ENCODE assay signal across 1 cellular context in the genomic region with DNA sequence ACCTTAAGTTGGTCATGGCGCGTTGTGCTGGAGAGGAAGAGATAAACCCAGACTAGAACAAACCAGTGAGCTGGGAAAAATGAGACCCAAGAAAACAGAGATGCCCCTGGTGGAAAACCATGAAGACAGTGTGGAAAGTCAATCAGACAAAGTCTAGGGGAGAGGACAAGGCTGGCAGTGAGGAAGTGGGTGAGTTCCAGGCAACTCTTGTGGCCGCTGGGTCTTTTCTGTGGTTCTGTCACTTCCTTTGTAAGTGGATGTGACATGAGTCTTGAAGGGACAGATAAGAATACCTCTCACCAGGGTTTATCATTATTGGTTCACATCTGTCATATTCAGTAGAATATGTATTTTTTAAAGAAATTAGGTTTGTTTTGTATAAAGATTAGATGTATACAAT.
TF ChIP-seq lines count a peak whose summit lies in the region.

No MANE protein-coding gene starts in this region.

TF ChIP-seq in GM23338, 12 proteins besides CTCF, POLR2A, EP300 and RAD21 (continued from another document):
- TF ChIP-seq, protein P1, sequence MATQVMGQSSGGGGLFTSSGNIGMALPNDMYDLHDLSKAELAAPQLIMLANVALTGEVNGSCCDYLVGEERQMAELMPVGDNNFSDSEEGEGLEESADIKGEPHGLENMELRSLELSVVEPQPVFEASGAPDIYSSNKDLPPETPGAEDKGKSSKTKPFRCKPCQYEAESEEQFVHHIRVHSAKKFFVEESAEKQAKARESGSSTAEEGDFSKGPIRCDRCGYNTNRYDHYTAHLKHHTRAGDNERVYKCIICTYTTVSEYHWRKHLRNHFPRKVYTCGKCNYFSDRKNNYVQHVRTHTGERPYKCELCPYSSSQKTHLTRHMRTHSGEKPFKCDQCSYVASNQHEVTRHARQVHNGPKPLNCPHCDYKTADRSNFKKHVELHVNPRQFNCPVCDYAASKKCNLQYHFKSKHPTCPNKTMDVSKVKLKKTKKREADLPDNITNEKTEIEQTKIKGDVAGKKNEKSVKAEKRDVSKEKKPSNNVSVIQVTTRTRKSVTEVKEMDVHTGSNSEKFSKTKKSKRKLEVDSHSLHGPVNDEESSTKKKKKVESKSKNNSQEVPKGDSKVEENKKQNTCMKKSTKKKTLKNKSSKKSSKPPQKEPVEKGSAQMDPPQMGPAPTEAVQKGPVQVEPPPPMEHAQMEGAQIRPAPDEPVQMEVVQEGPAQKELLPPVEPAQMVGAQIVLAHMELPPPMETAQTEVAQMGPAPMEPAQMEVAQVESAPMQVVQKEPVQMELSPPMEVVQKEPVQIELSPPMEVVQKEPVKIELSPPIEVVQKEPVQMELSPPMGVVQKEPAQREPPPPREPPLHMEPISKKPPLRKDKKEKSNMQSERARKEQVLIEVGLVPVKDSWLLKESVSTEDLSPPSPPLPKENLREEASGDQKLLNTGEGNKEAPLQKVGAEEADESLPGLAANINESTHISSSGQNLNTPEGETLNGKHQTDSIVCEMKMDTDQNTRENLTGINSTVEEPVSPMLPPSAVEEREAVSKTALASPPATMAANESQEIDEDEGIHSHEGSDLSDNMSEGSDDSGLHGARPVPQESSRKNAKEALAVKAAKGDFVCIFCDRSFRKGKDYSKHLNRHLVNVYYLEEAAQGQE (IDR thresholded peaks at IDR 0.05; ENCODE audit: unreplicated experiment) = no peak
- TF ChIP-seq STAT1 (IDR thresholded peaks at IDR 0.05; ENCODE audit: unreplicated experiment) (no peak), ZNF331 (CRISPR knock-in tag; IDR thresholded peaks at IDR 0.05; ENCODE audit: low read depth) (no peak), EZH2 (IDR thresholded peaks at IDR 0.05; ENCODE audit: low read depth, unreplicated experiment) (no peak), POLR2AphosphoS5 (IDR thresholded peaks at IDR 0.05; ENCODE audit: low read depth) (no peak), CREB1 (CRISPR knock-in tag; IDR thresholded peaks at IDR 0.05; ENCODE audit: low read depth) (no peak)
- TF ChIP-seq, protein P2, sequence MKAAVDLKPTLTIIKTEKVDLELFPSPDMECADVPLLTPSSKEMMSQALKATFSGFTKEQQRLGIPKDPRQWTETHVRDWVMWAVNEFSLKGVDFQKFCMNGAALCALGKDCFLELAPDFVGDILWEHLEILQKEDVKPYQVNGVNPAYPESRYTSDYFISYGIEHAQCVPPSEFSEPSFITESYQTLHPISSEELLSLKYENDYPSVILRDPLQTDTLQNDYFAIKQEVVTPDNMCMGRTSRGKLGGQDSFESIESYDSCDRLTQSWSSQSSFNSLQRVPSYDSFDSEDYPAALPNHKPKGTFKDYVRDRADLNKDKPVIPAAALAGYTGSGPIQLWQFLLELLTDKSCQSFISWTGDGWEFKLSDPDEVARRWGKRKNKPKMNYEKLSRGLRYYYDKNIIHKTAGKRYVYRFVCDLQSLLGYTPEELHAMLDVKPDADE (IDR thresholded peaks at IDR 0.05) = no peak
